ENCODE assay signal across 8 cellular contexts in the genomic region with DNA sequence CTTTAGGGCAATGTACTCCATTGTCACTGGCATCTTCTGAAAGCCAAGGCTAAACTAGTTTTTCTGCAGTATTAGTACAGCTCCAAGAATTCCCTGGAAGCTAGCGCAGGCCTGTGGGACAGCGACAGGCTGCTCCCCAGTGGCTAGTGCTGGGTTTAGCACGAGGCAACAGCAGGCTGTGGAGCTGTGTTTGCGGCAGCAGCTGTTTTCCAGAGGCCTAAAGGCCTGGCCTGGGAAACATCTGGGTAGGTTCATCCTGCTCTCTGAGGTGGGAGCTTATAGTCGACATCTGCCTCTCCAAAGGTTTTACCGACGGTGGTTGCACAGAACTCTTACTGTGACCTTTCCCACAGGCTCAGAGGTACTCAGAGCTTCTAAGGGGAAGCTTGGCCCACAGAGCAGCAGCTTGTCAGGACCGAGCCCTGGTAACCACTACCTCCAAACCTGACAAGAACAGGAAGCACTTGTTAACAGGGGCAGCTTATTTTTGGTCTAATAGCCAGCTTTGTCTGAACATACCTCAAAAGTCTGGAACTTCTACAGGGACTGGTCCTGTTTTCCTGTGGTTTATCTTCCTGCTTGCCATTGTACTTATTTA. TPM values are rescaled to one million over a fixed set of nuclear protein-coding genes. Genes with fewer than 3 reads are reported as not detected.
DNase-seq lines count a peak whose midpoint lies in the region; ATAC-seq and TF ChIP-seq lines count a peak whose summit lies in the region.

No MANE protein-coding gene starts in this region.

- POLR2A ChIA-PET in AG04449 (lab: Yijun Ruan, JAX), result interaction anchor here (0.6 to 1.6 kb wide), 4 partner anchors 12 to 303 kb away, joined by 3 read pairs; a partner anchor contains a TSS
- POLR2A ChIA-PET in HCT116 (lab: Charles Lee), result interaction anchor here (1.2 kb wide), 1 partner anchor 16 kb away, joined by 3 read pairs; no protein-coding TSS in a partner anchor

- RAD21 ChIA-PET in HCT116 (lab: Charles Lee; ENCODE audit: low non-redundant PET in 1 of 2, low total read pairs in 2 of 2, uncharacterized antibody in 2 of 2, unreplicated experiment in 2 of 2), result interaction anchor here (0.6 to 1.3 kb wide), 4 partner anchors 221 to 293 kb away, joined by 3 to 4 read pairs (median 3); no protein-coding TSS in a partner anchor

- no peak overlapping the region for H3K27ac ChIP-seq in HCT116 (ENCODE audit: low read depth, low read length)

- H2AFZ ChIP-seq in HCT116 (ENCODE audit: low read depth, low read length, poor library complexity, severe bottlenecking), result no peak overlapping the region

- H3K9me3 ChIP-seq in HCT116 (ENCODE audit: control insufficient read depth in 1 of 2, insufficient read depth in 1 of 2, low read depth in 1 of 2, low read length in 2 of 2), result no peaks in the 10 kb centered on the region

- peak; percentile 65 for TF ChIP-seq RAD21 in HCT116 (IDR thresholded peaks at IDR 0.05; ENCODE audit: low read depth)

- no peaks in the 10 kb centered on the region for H4K20me1 ChIP-seq in HCT116 (ENCODE audit: insufficient read depth)

- no peak for DNase-seq in AG04449 (ENCODE audit: low read depth, low spot score)
- DNase-seq in HCT116 (ENCODE audit: low read depth, low spot score), result no peak
- DNase-seq in anterior cingulate cortex (lab: John Stamatoyannopoulos, UW), result peak in 42 of 58 donors; percentile 4 to 66 (median 31)
- peak; percentile 46 for DNase-seq in inferior parietal cortex (ENCODE audit: extremely low spot score)
- no peak for DNase-seq in LoVo (ENCODE audit: low spot score)
- no peak for DNase-seq in NCI-H187 (lab: John Stamatoyannopoulos, UW)
- no peak for DNase-seq in GM13976 (ENCODE audit: low spot score)

- H3K9me2 ChIP-seq in HCT116 (ENCODE audit: insufficient read depth), result no peaks in the 10 kb centered on the region

- no peak for TF ChIP-seq POLR2A in HCT116 (IDR thresholded peaks at IDR 0.05; ENCODE audit: borderline replicate concordance, extremely low read depth, insufficient read depth, insufficient read length)

- no peak overlapping the region for H3K9ac ChIP-seq in HCT116 (ENCODE audit: low read length)

- BruUV-seq in HCT116 (replicated peaks; lab: Mats Ljungman, UMichigan), result no TSS peak

- H3K79me2 ChIP-seq in HCT116 (ENCODE audit: insufficient read depth, low read length), result no peaks in the 10 kb centered on the region

- intact Hi-C loops in HCT116 (cut with micrococcal nuclease), result loop anchor here (1.0 to 10.0 kb wide), 3 partner anchors 207 to 454 kb away; a partner anchor contains a TSS

- in situ Hi-C loops in GM13976 (cut with MboI; ENCODE audit: low sequenced_read_pairs, unreplicated experiment), result no loop called here

- no peak overlapping the region for H3K4me3 ChIP-seq in AG04449 (ENCODE audit: low read depth, low read length)
- H3K4me3 ChIP-seq in HCT116 (replicated peaks in 1 of 2; ENCODE audit: low read depth in 1 of 2, low read length in 2 of 2), result no peak overlapping the region

- peak; percentile 89 for ATAC-seq in HCT116
- no peak for ATAC-seq in GM19023 (IDR thresholded peaks at IDR 0.05; ENCODE audit: unreplicated experiment)

- CTCF ChIA-PET in AG04449 (lab: Yijun Ruan, JAX), result interaction anchor here (0.7 to 2.4 kb wide), 15 partner anchors 9 to 452 kb away, joined by 3 to 39 read pairs (median 5); a partner anchor contains a TSS
- CTCF ChIA-PET in HCT116 (lab: Charles Lee), result interaction anchor here (1.0 to 2.0 kb wide), 3 partner anchors 16 to 452 kb away, joined by 3 to 14 read pairs (median 4); no protein-coding TSS in a partner anchor

- no peaks in the 10 kb centered on the region for H3K27me3 ChIP-seq in HCT116 (ENCODE audit: insufficient read depth, low read length)

- no peaks in the 10 kb centered on the region for H3K4me1 ChIP-seq in HCT116 (ENCODE audit: control insufficient read depth in 1 of 2, insufficient read depth in 2 of 2, low read length in 2 of 2)

- TF ChIP-seq CTCF in AG04449 (IDR thresholded peaks at IDR 0.05; ENCODE audit: insufficient read depth, low read length, missing control alignments) (peak; percentile 57), HCT116 (IDR thresholded peaks at IDR 0.05 in 2 of 3, conservative IDR thresholded peaks at IDR 0.05 in 1 of 3; ENCODE audit: borderline replicate concordance in 1 of 3, insufficient read depth in 1 of 3, low read depth in 2 of 3, low read length in 2 of 3) (peak; percentile 14 to 48 (median 48); a peak in 5 of 6 replicates), GM13976 (IDR thresholded peaks at IDR 0.05; ENCODE audit: borderline replicate concordance, control extremely low read depth, extremely low read depth, insufficient read depth, missing control alignments) (no peak)

- no peak overlapping the region for H3K4me2 ChIP-seq in HCT116 (ENCODE audit: low read length)

- peaks cover 0 to 11% of the 10 kb centered on the region in 2 experiments; a peak in 2 of 4 replicates for H3K36me3 ChIP-seq in HCT116 (ENCODE audit: control insufficient read depth in 1 of 2, insufficient read depth in 2 of 2, low read length in 2 of 2)

TF ChIP-seq in HCT116, 20 proteins besides CTCF, POLR2A, EP300 and RAD21:
- TF ChIP-seq ZNF274 (IDR thresholded peaks at IDR 0.05; ENCODE audit: low read depth, low read length), result no peak
- no peak for TF ChIP-seq JUND (IDR thresholded peaks at IDR 0.05)
- TF ChIP-seq ZFX (IDR thresholded peaks at IDR 0.05), result no peak
- TF ChIP-seq, protein P1, sequence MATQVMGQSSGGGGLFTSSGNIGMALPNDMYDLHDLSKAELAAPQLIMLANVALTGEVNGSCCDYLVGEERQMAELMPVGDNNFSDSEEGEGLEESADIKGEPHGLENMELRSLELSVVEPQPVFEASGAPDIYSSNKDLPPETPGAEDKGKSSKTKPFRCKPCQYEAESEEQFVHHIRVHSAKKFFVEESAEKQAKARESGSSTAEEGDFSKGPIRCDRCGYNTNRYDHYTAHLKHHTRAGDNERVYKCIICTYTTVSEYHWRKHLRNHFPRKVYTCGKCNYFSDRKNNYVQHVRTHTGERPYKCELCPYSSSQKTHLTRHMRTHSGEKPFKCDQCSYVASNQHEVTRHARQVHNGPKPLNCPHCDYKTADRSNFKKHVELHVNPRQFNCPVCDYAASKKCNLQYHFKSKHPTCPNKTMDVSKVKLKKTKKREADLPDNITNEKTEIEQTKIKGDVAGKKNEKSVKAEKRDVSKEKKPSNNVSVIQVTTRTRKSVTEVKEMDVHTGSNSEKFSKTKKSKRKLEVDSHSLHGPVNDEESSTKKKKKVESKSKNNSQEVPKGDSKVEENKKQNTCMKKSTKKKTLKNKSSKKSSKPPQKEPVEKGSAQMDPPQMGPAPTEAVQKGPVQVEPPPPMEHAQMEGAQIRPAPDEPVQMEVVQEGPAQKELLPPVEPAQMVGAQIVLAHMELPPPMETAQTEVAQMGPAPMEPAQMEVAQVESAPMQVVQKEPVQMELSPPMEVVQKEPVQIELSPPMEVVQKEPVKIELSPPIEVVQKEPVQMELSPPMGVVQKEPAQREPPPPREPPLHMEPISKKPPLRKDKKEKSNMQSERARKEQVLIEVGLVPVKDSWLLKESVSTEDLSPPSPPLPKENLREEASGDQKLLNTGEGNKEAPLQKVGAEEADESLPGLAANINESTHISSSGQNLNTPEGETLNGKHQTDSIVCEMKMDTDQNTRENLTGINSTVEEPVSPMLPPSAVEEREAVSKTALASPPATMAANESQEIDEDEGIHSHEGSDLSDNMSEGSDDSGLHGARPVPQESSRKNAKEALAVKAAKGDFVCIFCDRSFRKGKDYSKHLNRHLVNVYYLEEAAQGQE (IDR thresholded peaks at IDR 0.05; ENCODE audit: low read depth), result no peak
- TF ChIP-seq EZH2phosphoT487 (IDR thresholded peaks at IDR 0.05; ENCODE audit: borderline replicate concordance), result no peak
- no peak for TF ChIP-seq CBX3 (IDR thresholded peaks at IDR 0.05; ENCODE audit: low read depth)
- TF ChIP-seq SRF (IDR thresholded peaks at IDR 0.05; ENCODE audit: low read depth), result no peak
- TF ChIP-seq POLR2AphosphoS5 (IDR thresholded peaks at IDR 0.05; ENCODE audit: low read depth, low read length), result no peak
- TF ChIP-seq EGR1 (IDR thresholded peaks at IDR 0.05; ENCODE audit: low read depth), result no peak

RNA-seq across cellular contexts. Expression of a gene that starts 17.2 kb away (rescaled TPM):
- 20.4 TPM for total RNA-seq in HCT116 (2021; ENCODE audit: unreplicated experiment)
- 13.3 and 14.1 TPM in 2 replicates for polyA plus RNA-seq in HCT116 (2012)

RNA-seq across cellular contexts. Expression of a gene that starts 55.4 kb away (rescaled TPM):
- total RNA-seq in HCT116 (2021; ENCODE audit: unreplicated experiment), result 25.6 TPM
- polyA plus RNA-seq in HCT116 (2012), result 12.7 and 15.3 TPM in 2 replicates

RNA-seq across cellular contexts. Expression of a gene that starts 55.6 kb away (rescaled TPM):
- 50.2 TPM for total RNA-seq in HCT116 (2021; ENCODE audit: unreplicated experiment)
- polyA plus RNA-seq in HCT116 (2012), result 25.1 and 33.5 TPM in 2 replicates

Comparison
In these comparisons a context has a peak if more than half of its experiments do, and no peak if none do; other contexts are left out.
1. DNase-seq: peak in anterior cingulate cortex (42 of 58) and inferior parietal cortex (single experiment); none in AG04449 (single experiment), HCT116 (single experiment), LoVo (single experiment), NCI-H187 (0 of 2) and GM13976 (single experiment).